Comparison of ENCODE assay signal across 17 cellular contexts in the genomic region with DNA sequence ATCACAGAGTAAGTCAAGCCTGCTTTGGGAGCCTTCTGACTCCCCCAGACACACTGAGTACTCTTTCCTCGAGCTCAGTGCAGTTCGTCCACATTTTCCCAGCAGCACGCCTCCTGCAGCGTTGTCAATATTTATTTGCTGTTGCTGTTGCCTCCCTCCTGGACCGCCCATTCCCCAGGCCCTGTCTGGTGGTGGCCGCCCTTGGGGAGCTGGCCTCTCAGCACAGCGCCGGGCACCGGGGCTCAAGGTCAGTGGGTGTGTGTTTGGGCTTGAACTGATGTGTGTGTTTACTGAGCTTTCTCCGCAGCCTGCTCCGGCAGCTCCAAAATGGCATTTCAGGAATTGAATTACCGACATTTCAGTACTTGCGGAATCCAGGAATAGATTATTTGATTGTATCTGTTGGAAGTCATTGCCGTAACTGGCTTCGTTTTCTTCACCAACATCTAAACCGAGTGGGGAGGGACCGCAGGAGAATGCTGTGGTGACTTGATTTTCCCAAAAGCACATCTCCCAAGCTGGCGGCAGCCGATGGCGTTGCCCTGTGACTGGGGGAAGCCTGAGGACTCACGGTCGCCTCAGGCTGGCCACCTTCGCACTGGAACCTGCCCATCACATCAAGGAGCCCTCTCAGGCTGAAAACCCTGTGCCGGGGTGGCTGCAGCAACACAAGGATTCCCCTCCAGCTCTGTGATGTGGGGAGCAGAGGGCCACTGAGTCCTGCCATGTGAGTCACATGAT.
"Had no signal": no experiment of that assay in that cellular context is flagged by ENCODE, and none has a peak within 500 bp of the region (broad histone marks: within the 10 kb centered on the region; RNA-seq: fewer than 3 reads in every experiment).

No MANE protein-coding gene starts in this region.

- H3K9me3 Mint-ChIP-seq: activated naive CD4-positive, alpha-beta T cell treated with anti-CD3 and anti-CD28 coated beads, Interleukin-2, amount 50 U/mL, for 72 hours; natural killer cell; stimulated activated memory B cell treated with anti-CD40 and anti-IgM and Interleukin-4, amounts not matched to agents 10 μg/mL and 1 μg/mL and 100 μg/mL, for 72 hours had no signal

- DNase-seq: activated CD4-positive, CD25-positive, alpha-beta regulatory T cell; activated T-cell treated with anti-CD3 and anti-CD28 coated beads, Interleukin-2, amount 50 U/mL, for 1 hour; brain microvascular endothelial cell; foreskin melanocyte; head of caudate nucleus; natural killer cell; nucleus accumbens; spleen; stimulated activated CD4-positive, alpha-beta T cell treated with anti-CD3 and anti-CD28 coated beads, Interleukin-1b, Interleukin-23, amount 100 ng/mL, for 48 hours; T-helper 17 cell had no signal

- H3K27me3 ChIP-seq: brain microvascular endothelial cell, spleen had no signal

- FAIRE-seq: keratinocyte, TTC549 had no signal

- H3K27ac ChIP-seq: brain microvascular endothelial cell, psoas muscle, spleen had no signal

- H3K27me3 Mint-ChIP-seq: stimulated activated memory B cell treated with anti-CD40 and anti-IgM and Interleukin-4, amounts not matched to agents 10 μg/mL and 1 μg/mL and 100 μg/mL, for 72 hours; T-helper 17 cell had no signal

- ATAC-seq: activated naive CD4-positive, alpha-beta T cell treated with anti-CD3 and anti-CD28 coated beads, Interleukin-2, amount 50 U/mL, for 72 hours; psoas muscle; sciatic nerve; SK-N-SH treated with all-trans-retinoic acid at 6 μM for 48 hours; stimulated activated memory B cell treated with anti-CD40 and anti-IgM and Interleukin-4, amounts not matched to agents 10 μg/mL and 1 μg/mL and 100 μg/mL, for 72 hours; T-helper 17 cell had no signal

- H3K9me3 ChIP-seq: psoas muscle, spleen had no signal

- H3K27ac Mint-ChIP-seq: T-helper 17 cell had no signal

- H3K4me1 ChIP-seq: psoas muscle had no signal

- H3K36me3 Mint-ChIP-seq: activated naive CD4-positive, alpha-beta T cell treated with anti-CD3 and anti-CD28 coated beads, Interleukin-2, amount 50 U/mL, for 72 hours; natural killer cell; stimulated activated memory B cell treated with anti-CD40 and anti-IgM and Interleukin-4, amounts not matched to agents 10 μg/mL and 1 μg/mL and 100 μg/mL, for 72 hours had no signal

- H3K36me3 ChIP-seq: brain microvascular endothelial cell had no signal

- H3K4me3 Mint-ChIP-seq: natural killer cell; stimulated activated memory B cell treated with anti-CD40 and anti-IgM and Interleukin-4, amounts not matched to agents 10 μg/mL and 1 μg/mL and 100 μg/mL, for 72 hours; T-helper 17 cell had no signal

- H3K4me3 ChIP-seq: psoas muscle, spleen had no signal
